Comparison of ENCODE assay signal across 8 cellular contexts in the genomic region with DNA sequence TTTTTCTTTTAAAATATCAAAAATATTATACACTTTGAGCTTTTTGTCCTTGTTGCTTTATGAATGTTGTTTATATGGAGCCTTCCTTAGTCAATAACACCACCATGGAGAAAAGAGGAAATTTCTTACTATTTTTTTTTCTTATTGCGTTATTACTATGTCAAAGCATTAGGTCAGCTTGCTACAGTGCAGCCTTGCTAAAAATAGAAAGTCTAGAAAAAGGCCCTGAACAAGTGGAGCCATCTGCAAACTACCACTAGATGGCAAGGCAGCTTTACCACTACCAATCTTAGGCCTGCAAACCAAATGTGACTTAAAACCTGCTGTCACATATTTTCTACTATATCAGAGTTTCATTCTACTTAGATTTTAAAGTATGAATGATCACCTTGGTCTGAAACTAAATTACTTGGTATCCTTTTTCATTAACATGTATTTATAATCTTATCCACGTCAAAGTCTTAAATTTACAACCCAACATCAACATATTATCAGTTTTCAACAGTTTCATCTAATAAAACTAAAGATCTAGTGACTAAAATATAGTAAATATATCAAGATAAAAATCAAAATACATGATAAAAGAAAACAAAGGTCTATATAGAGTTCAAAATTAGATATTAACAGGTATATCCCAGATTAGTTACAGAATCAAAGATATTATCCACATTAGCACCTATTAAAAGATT.
DNase-seq lines count a peak whose midpoint lies in the region; ATAC-seq, FAIRE-seq and TF ChIP-seq lines count a peak whose summit lies in the region.
"Had no signal": no experiment of that assay in that cellular context is flagged by ENCODE, and none has a peak within 500 bp of the region (broad histone marks: within the 10 kb centered on the region; RNA-seq: fewer than 3 reads in every experiment).

No MANE protein-coding gene starts in this region.

- H3K4me3 Mint-ChIP-seq in activated CD4-positive, alpha-beta memory T cell treated with anti-CD3 and anti-CD28 coated beads for 36 hours, result no peak overlapping the region
- H3K4me3 Mint-ChIP-seq in neural progenitor cell, result no peak overlapping the region

- peaks cover 2% of the 10 kb centered on the region for H3K9me3 Mint-ChIP-seq in activated CD4-positive, alpha-beta memory T cell treated with anti-CD3 and anti-CD28 coated beads for 36 hours
- peaks cover 4% of the 10 kb centered on the region for H3K9me3 Mint-ChIP-seq in neural progenitor cell

- no peaks in the 10 kb centered on the region for H3K27me3 Mint-ChIP-seq in activated CD4-positive, alpha-beta memory T cell treated with anti-CD3 and anti-CD28 coated beads for 36 hours
- H3K27me3 Mint-ChIP-seq in neural progenitor cell (ENCODE audit: insufficient read depth, low read depth), result peaks cover 2% of the 10 kb centered on the region

- no peak overlapping the region for H3K9ac ChIP-seq in neural progenitor cell

- no peaks in the 10 kb centered on the region for H4K20me1 ChIP-seq in neural progenitor cell (ENCODE audit: low read depth)

- no peaks in the 10 kb centered on the region for H3K9me3 ChIP-seq in neural progenitor cell (ENCODE audit: low read depth)

- no peak overlapping the region for H3K4me3 ChIP-seq in fibroblast of pulmonary artery (replicated peaks; ENCODE audit: low read depth, low read length)
- no peak overlapping the region for H3K4me3 ChIP-seq in neural progenitor cell
- H3K4me3 ChIP-seq: skin epidermis had no signal

- DNase-seq in NCI-H510A (lab: John Stamatoyannopoulos, UW) (peak; percentile 2), fibroblast of pulmonary artery (ENCODE audit: low read depth) (peak; percentile 96), neural progenitor cell (ENCODE audit: low spot score) (peak; percentile 72)
- DNase-seq in activated CD4-positive, alpha-beta memory T cell treated with anti-CD3 and anti-CD28 coated beads for 36 hours, result peak; percentile 46

- no peaks in the 10 kb centered on the region for H3K27me3 ChIP-seq in neural progenitor cell

- H2AFZ ChIP-seq in neural progenitor cell (replicated peaks), result no peak overlapping the region

- H3K4me1 Mint-ChIP-seq in activated CD4-positive, alpha-beta memory T cell treated with anti-CD3 and anti-CD28 coated beads for 36 hours (ENCODE audit: low read depth), result no peaks in the 10 kb centered on the region
- H3K4me1 Mint-ChIP-seq in neural progenitor cell, result peaks cover 2% of the 10 kb centered on the region

- CTCF ChIA-PET in activated CD4-positive, alpha-beta memory T cell treated with anti-CD3 and anti-CD28 coated beads for 36 hours (lab: Charles Lee), result interaction anchor here (0.6 to 2.2 kb wide), 14 partner anchors 9 to 719 kb away, joined by 3 to 11 read pairs (median 4); a partner anchor contains a TSS

- H3K36me3 Mint-ChIP-seq in activated CD4-positive, alpha-beta memory T cell treated with anti-CD3 and anti-CD28 coated beads for 36 hours, result no peaks in the 10 kb centered on the region
- H3K36me3 Mint-ChIP-seq in neural progenitor cell, result peaks cover 18% of the 10 kb centered on the region

- FAIRE-seq in G401.6 (lab: Jason Lieb, UNC), result peak; percentile 98

- H3K27ac Mint-ChIP-seq in activated CD4-positive, alpha-beta memory T cell treated with anti-CD3 and anti-CD28 coated beads for 36 hours, result no peak overlapping the region
- no peak overlapping the region for H3K27ac Mint-ChIP-seq in neural progenitor cell

- peak overlapping the region; percentile 32 for H3K27ac ChIP-seq in neural progenitor cell

- H3K36me3 ChIP-seq in neural progenitor cell, result peaks cover 10% of the 10 kb centered on the region

- intact Hi-C loops in activated CD4-positive, alpha-beta memory T cell treated with anti-CD3 and anti-CD28 coated beads for 36 hours (cut with micrococcal nuclease), result loop anchor here (1.0 to 5.0 kb wide), 5 partner anchors 242 to 718 kb away; no protein-coding TSS in a partner anchor

- peaks cover 19% of the 10 kb centered on the region for H3F3A ChIP-seq in neural progenitor cell (ENCODE audit: low read depth)

- peaks cover 11% of the 10 kb centered on the region for H3K79me2 ChIP-seq in neural progenitor cell (ENCODE audit: low read depth)

- H3K4me2 ChIP-seq in neural progenitor cell, result no peak overlapping the region

- peaks cover 9% of the 10 kb centered on the region for H3K4me1 ChIP-seq in neural progenitor cell

- POLR2A ChIA-PET in activated CD4-positive, alpha-beta memory T cell treated with anti-CD3 and anti-CD28 coated beads for 36 hours (lab: Charles Lee), result no interaction called here

- ATAC-seq in GM19468 (IDR thresholded peaks at IDR 0.05; ENCODE audit: extremely low read depth, unreplicated experiment) (peak; percentile 97), HG03460 (IDR thresholded peaks at IDR 0.05; ENCODE audit: unreplicated experiment) (peak; percentile 99)

- TF ChIP-seq CTCF in fibroblast of pulmonary artery (IDR thresholded peaks at IDR 0.05; ENCODE audit: low read length, missing control alignments) (peak; percentile 99), neural progenitor cell (IDR thresholded peaks at IDR 0.05) (peak; percentile 89)

Comparison
In these comparisons a context has a peak if more than half of its experiments do, and no peak if none do; other contexts are left out.
1. DNase-seq: peak in every context shown above with its lines; median percentile 96 in fibroblast of pulmonary artery; 72 in neural progenitor cell; 46 in activated CD4-positive, alpha-beta memory T cell treated with anti-CD3 and anti-CD28 coated beads for 36 hours; 2 in NCI-H510A.